Comparison of ENCODE assay signal across 33 cellular contexts in genomic region chr1:56771717-56772116, GRCh38. TPM values are rescaled to one million over a fixed set of nuclear protein-coding genes. Genes with fewer than 3 reads are reported as not detected.
"Had no signal": no experiment of that assay in that cellular context is flagged by ENCODE, and none has a peak within 500 bp of the region (broad histone marks: within the 10 kb centered on the region; RNA-seq: fewer than 3 reads in every experiment).

No MANE protein-coding gene starts in this region.

- H3K4me3 ChIP-seq: colonic mucosa, esophagus squamous epithelium, gastrocnemius medialis, heart right ventricle, left lung, lower lobe of right lung, mucosa of descending colon had no signal

- ATAC-seq: effector memory CD8-positive, alpha-beta T cell; esophagus mucosa; gastrocnemius medialis; heart right ventricle; left cardiac atrium; left lung; left ventricle myocardium superior; lower lobe of right lung; mucosa of descending colon had no signal

- H3K9me3 Mint-ChIP-seq: dendritic cell treated with granulocyte-macrophage colony-stimulating factor and Interleukin-4, amounts not matched to agents 40 ng/mL and 50 ng/mL, for 4 days; effector memory CD8-positive, alpha-beta T cell; endodermal cell; mesothelial cell of epicardium; naive B cell had no signal

- H3K36me3 Mint-ChIP-seq: mesothelial cell of epicardium, naive B cell had no signal

- H3K27ac ChIP-seq: colonic mucosa, epithelial cell of prostate, esophagus squamous epithelium, gastrocnemius medialis, heart right ventricle, left lung, lower lobe of right lung had no signal

- FAIRE-seq: endometrium had no signal

- H3K4me1 ChIP-seq: colonic mucosa, gastrocnemius medialis, heart right ventricle, left lung, lower lobe of right lung had no signal

- DNase-seq: colonic mucosa; cortex of kidney; effector CD8-positive, alpha-beta T cell; effector memory CD8-positive, alpha-beta T cell; endodermal cell; erythroblast; esophagus squamous epithelium; foreskin fibroblast; foreskin melanocyte; gastrocnemius medialis; glutamatergic neuron; head of caudate nucleus; heart right ventricle; hippocampal formation; islet precursor cell; left cardiac atrium; left lung; left ventricle myocardium superior; lower lobe of right lung; mesenchymal stem cell; mucosa of descending colon; naive B cell had no signal

- H3K36me3 ChIP-seq: colonic mucosa, esophagus squamous epithelium, gastrocnemius medialis, left lung, lower lobe of right lung had no signal

- H3K9me3 ChIP-seq: colonic mucosa, esophagus squamous epithelium, gastrocnemius medialis, heart right ventricle, left lung, lower lobe of right lung, mucosa of descending colon had no signal

- H3K27me3 ChIP-seq: colonic mucosa, esophagus squamous epithelium, gastrocnemius medialis, heart right ventricle had no signal

- H3K27ac Mint-ChIP-seq: dendritic cell treated with granulocyte-macrophage colony-stimulating factor and Interleukin-4, amounts not matched to agents 40 ng/mL and 50 ng/mL, for 4 days; effector memory CD8-positive, alpha-beta T cell; endodermal cell; mesothelial cell of epicardium; naive B cell had no signal

- H3K4me3 Mint-ChIP-seq: dendritic cell treated with granulocyte-macrophage colony-stimulating factor and Interleukin-4, amounts not matched to agents 40 ng/mL and 50 ng/mL, for 4 days; effector memory CD8-positive, alpha-beta T cell; endodermal cell; mesothelial cell of epicardium; naive B cell had no signal

RNA-seq across cellular contexts. Expression of gene FYB2, which starts 47.5 kb away (rescaled TPM):
- total RNA-seq: dermis microvascular lymphatic vessel endothelial cell, glomerular endothelial cell, kidney epithelial cell, lung microvascular endothelial cell, mesenteric fat pad, myocyte had no signal
